Comparison of ENCODE assay signal across 10 cellular contexts in the genomic region with DNA sequence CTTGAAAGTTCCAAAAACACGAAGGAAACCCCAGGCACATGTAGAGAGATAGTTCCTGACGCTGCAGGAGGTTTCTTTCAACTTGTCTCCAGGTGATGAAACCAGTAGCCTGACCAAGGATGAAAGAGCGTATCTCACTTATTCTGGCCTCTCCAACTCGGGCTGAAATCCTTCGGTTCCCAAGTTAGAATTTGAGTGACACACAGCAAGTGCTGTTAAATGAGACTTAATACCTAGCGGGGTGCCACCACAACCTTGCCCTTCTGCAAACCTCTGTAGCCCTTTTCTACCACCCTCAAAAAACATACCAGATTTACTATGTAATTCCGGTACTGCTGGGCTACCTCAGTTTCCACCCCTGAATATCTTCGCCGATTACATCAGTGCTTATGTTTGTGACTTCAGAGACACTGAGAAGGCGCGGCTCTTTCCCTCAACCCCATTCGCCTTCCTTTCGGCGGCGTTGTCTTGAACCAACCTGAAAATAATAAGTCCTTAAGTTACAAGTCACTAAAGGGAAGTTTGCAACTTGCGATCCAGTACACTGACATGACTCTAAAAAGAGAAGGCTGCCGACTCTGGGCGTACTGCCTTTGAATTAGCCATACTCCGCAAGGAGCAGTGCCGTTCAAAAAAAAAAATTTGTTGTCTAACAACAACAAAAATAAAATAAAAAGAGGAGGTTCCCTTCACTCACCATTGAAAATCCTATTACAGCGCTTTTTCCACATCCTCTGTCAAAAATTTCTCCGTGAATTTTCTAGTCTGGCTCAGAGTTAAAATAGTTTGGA.
DNase-seq lines count a peak whose midpoint lies in the region; ATAC-seq, FAIRE-seq and TF ChIP-seq lines count a peak whose summit lies in the region.
"Had no signal": no experiment of that assay in that cellular context is flagged by ENCODE, and none has a peak within 500 bp of the region (broad histone marks: within the 10 kb centered on the region; RNA-seq: fewer than 3 reads in every experiment).

No MANE protein-coding gene starts in this region.

- intact Hi-C loops in Caco-2 (cut with micrococcal nuclease; ENCODE audit: unreplicated experiment), result loop anchor here (2.0 to 5.0 kb wide), 3 partner anchors 36 to 481 kb away; no protein-coding TSS in a partner anchor

- FAIRE-seq in GM12891 (lab: Jason Lieb, UNC) (no peak), urothelium cell line (lab: Jason Lieb, UNC) (no peak)

- no TSS peak for BruUV-seq in Caco-2 (replicated peaks; lab: Mats Ljungman, UMichigan)

- DNase-seq in Caco-2, result no peak
- DNase-seq in Kasumi-1 (lab: John Stamatoyannopoulos, UW), result peak; percentile 36 to 52
- no peak for DNase-seq in activated naive CD4-positive, alpha-beta T cell treated with anti-CD3 and anti-CD28 coated beads, Interleukin-2, amount 50 U/mL, for 72 hours (ENCODE audit: low spot score in 2 of 2)
- no peak for DNase-seq in memory B cell (ENCODE audit: low spot score in 2 of 2)
- DNase-seq in AML-193 (lab: John Stamatoyannopoulos, UW), result no peak
- DNase-seq in GM12891 (ENCODE audit: insufficient read length, low spot score), result no peak
- no peak for DNase-seq in urothelium cell line (ENCODE audit: low spot score)
- DNase-seq: KBM-7 had no signal

- TF ChIP-seq CTCF in Caco-2 (IDR thresholded peaks at IDR 0.05; ENCODE audit: insufficient read depth in 1 of 2, low read depth in 1 of 2, low read length in 1 of 2, severe bottlenecking in 1 of 2, unreplicated experiment in 1 of 2), result no peak

- H3K27ac Mint-ChIP-seq in Caco-2 (ENCODE audit: unreplicated experiment) (peak overlapping the region; percentile 42), memory B cell (peak overlapping the region; percentile 84)
- H3K27ac Mint-ChIP-seq in activated naive CD4-positive, alpha-beta T cell treated with anti-CD3 and anti-CD28 coated beads, Interleukin-2, amount 50 U/mL, for 72 hours, result peak overlapping the region; percentile 81 to 98

- no peak for TF ChIP-seq POLR2A in GM12891 (IDR thresholded peaks at IDR 0.05; ENCODE audit: low read depth, low read length)

- H3K36me3 ChIP-seq in Caco-2 (ENCODE audit: control insufficient read depth, insufficient read depth, low read length), result no peaks in the 10 kb centered on the region

- POLR2A ChIA-PET in Caco-2 (lab: Charles Lee), result no interaction called here

- no peak for ATAC-seq in activated naive CD4-positive, alpha-beta T cell treated with anti-CD3 and anti-CD28 coated beads, Interleukin-2, amount 50 U/mL, for 72 hours
- no peak for ATAC-seq in memory B cell (ENCODE audit: low read depth)
- no peak for ATAC-seq in GM19467 (IDR thresholded peaks at IDR 0.05; ENCODE audit: unreplicated experiment)

- peaks cover 4% of the 10 kb centered on the region; the same call in 1 of the 2 replicates for H3K4me1 ChIP-seq in Caco-2

- H3K9me3 Mint-ChIP-seq in Caco-2 (ENCODE audit: unreplicated experiment) (no peaks in the 10 kb centered on the region), memory B cell (peaks cover 14% of the 10 kb centered on the region)
- H3K9me3 Mint-ChIP-seq in activated naive CD4-positive, alpha-beta T cell treated with anti-CD3 and anti-CD28 coated beads, Interleukin-2, amount 50 U/mL, for 72 hours, result peaks cover 0 to 9% of the 10 kb centered on the region in 2 donors

- peak overlapping the region; percentile 13; the same call in 1 of the 2 replicates for H3K4me3 ChIP-seq in Caco-2 (ENCODE audit: low read depth, low read length)
- H3K4me3 ChIP-seq: mucosa of descending colon had no signal

- H3K4me1 Mint-ChIP-seq in Caco-2 (ENCODE audit: low read depth, unreplicated experiment) (peaks cover 30% of the 10 kb centered on the region), memory B cell (peaks cover 8% of the 10 kb centered on the region)

- H3K27me3 ChIP-seq in Caco-2 (replicated peaks; ENCODE audit: control insufficient read depth, insufficient read depth, low read length), result no peaks in the 10 kb centered on the region

- peak overlapping the region; percentile 83 for H3K4me3 Mint-ChIP-seq in Caco-2 (ENCODE audit: unreplicated experiment)
- no peak overlapping the region for H3K4me3 Mint-ChIP-seq in memory B cell

- H3K27me3 Mint-ChIP-seq in Caco-2 (ENCODE audit: insufficient read depth, unreplicated experiment), result no peaks in the 10 kb centered on the region
- peaks cover 28% of the 10 kb centered on the region for H3K27me3 Mint-ChIP-seq in memory B cell

- CTCF ChIA-PET in Caco-2 (lab: Charles Lee), result interaction anchor here (1.1 kb wide), 1 partner anchor 59 kb away, joined by 3 read pairs; no protein-coding TSS in a partner anchor

- H3K9me3 ChIP-seq in Caco-2, result no peaks in the 10 kb centered on the region
- H3K9me3 ChIP-seq: mucosa of descending colon had no signal

- H3K36me3 Mint-ChIP-seq in Caco-2 (ENCODE audit: insufficient read depth, unreplicated experiment) (peaks cover 29% of the 10 kb centered on the region), memory B cell (peaks cover 3% of the 10 kb centered on the region)
- H3K36me3 Mint-ChIP-seq in activated naive CD4-positive, alpha-beta T cell treated with anti-CD3 and anti-CD28 coated beads, Interleukin-2, amount 50 U/mL, for 72 hours, result peaks cover 0 to 42% of the 10 kb centered on the region in 2 donors

TF ChIP-seq in GM12891, 5 proteins besides CTCF, POLR2A, EP300 and RAD21:
- no peak for TF ChIP-seq TAF1 (IDR thresholded peaks at IDR 0.05; ENCODE audit: low read depth, low read length)
- TF ChIP-seq POLR2AphosphoS5 (IDR thresholded peaks at IDR 0.05; ENCODE audit: low read depth, low read length), result no peak
- no peak for TF ChIP-seq PAX5 (IDR thresholded peaks at IDR 0.05; ENCODE audit: insufficient read depth, low read length, severe bottlenecking)
- no peak for TF ChIP-seq POU2F2 (IDR thresholded peaks at IDR 0.05; ENCODE audit: low read depth, low read length)
- TF ChIP-seq SPI1 (IDR thresholded peaks at IDR 0.05; ENCODE audit: low read depth, low read length), result no peak

Comparison
In these comparisons a context has a peak if more than half of its experiments do, and no peak if none do; other contexts are left out.
1. DNase-seq: peak in Kasumi-1 (2 of 2); none in Caco-2 (0 of 2), activated naive CD4-positive, alpha-beta T cell treated with anti-CD3 and anti-CD28 coated beads, Interleukin-2, amount 50 U/mL, for 72 hours (0 of 2), memory B cell (0 of 2), AML-193 (0 of 2), GM12891 (single experiment) and urothelium cell line (single experiment).
2. Peak in every context shown above with its lines, with median percentiles within 50 percentile points of each other: H3K27ac Mint-ChIP-seq.